1 cellular context compared by ENCODE assay signal in genomic region chr19:40523322-40524047, GRCh38.
A peak's percentile ranks its signal among the peaks of the same experiment; 100 is the strongest.
TF ChIP-seq lines count a peak whose summit lies in the region.

No MANE protein-coding gene starts in this region.

TF ChIP-seq in K562, 482 proteins besides CTCF, POLR2A, EP300 and RAD21 (continued from another document):
- 0 out of 2 replicates have a peak, but pooled peaks have one; percentile 31 for TF ChIP-seq ZNF592 (IDR thresholded peaks at IDR 0.05)
- peak; percentile 74; the same call in 1 of the 2 replicates for TF ChIP-seq ZNF263 (CRISPR knock-in tag; IDR thresholded peaks at IDR 0.05; ENCODE audit: borderline replicate concordance)
- peak; percentile 67 for TF ChIP-seq PRDM10 (IDR thresholded peaks at IDR 0.05; ENCODE audit: partially characterized antibody)
- TF ChIP-seq, protein P1, sequence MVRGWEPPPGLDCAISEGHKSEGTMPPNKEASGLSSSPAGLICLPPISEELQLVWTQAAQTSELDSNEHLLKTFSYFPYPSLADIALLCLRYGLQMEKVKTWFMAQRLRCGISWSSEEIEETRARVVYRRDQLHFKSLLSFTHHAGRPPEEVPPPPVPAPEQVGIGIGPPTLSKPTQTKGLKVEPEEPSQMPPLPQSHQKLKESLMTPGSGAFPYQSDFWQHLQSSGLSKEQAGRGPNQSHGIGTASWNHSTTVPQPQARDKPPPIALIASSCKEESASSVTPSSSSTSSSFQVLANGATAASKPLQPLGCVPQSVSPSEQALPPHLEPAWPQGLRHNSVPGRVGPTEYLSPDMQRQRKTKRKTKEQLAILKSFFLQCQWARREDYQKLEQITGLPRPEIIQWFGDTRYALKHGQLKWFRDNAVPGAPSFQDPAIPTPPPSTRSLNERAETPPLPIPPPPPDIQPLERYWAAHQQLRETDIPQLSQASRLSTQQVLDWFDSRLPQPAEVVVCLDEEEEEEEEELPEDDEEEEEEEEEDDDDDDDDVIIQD (CRISPR knock-in tag; IDR thresholded peaks at IDR 0.05) = no peak
- peak; percentile 70 for TF ChIP-seq CREM (IDR thresholded peaks at IDR 0.05; ENCODE audit: low read depth)
- 0 out of 2 replicates have a peak, but pooled peaks have one; percentile 40 for TF ChIP-seq ESRRA (IDR thresholded peaks at IDR 0.05; ENCODE audit: borderline replicate concordance, low read depth)
- 0 out of 2 replicates have a peak, but pooled peaks have one; percentile 40 for TF ChIP-seq SMARCA4 (IDR thresholded peaks at IDR 0.05)
- TF ChIP-seq ZNF780A (CRISPR knock-in tag; IDR thresholded peaks at IDR 0.05) = no peak
- no peak for TF ChIP-seq ZNF696 (CRISPR knock-in tag; conservative IDR thresholded peaks at IDR 0.05)
- no peak for TF ChIP-seq ZNF280B (CRISPR knock-in tag; IDR thresholded peaks at IDR 0.05)
- TF ChIP-seq HDAC1 (IDR thresholded peaks at IDR 0.05) = 0 out of 4 replicates have a peak, but pooled peaks of 1 of the 2 experiments have one; percentile 18
- peak; percentile 38; the same call in 1 of the 2 replicates for TF ChIP-seq USF1 (CRISPR knock-in tag; IDR thresholded peaks at IDR 0.05)
- TF ChIP-seq ILF3 (IDR thresholded peaks at IDR 0.05; ENCODE audit: borderline replicate concordance) = no peak
- TF ChIP-seq BHLHE40 (IDR thresholded peaks at IDR 0.05; ENCODE audit: low read length) = peak; percentile 59
- TF ChIP-seq CTCFL (IDR thresholded peaks at IDR 0.05; ENCODE audit: borderline replicate concordance, insufficient read depth, low read depth, low read length, poor library complexity, severe bottlenecking) = peak; percentile 74
- TF ChIP-seq, protein P2, sequence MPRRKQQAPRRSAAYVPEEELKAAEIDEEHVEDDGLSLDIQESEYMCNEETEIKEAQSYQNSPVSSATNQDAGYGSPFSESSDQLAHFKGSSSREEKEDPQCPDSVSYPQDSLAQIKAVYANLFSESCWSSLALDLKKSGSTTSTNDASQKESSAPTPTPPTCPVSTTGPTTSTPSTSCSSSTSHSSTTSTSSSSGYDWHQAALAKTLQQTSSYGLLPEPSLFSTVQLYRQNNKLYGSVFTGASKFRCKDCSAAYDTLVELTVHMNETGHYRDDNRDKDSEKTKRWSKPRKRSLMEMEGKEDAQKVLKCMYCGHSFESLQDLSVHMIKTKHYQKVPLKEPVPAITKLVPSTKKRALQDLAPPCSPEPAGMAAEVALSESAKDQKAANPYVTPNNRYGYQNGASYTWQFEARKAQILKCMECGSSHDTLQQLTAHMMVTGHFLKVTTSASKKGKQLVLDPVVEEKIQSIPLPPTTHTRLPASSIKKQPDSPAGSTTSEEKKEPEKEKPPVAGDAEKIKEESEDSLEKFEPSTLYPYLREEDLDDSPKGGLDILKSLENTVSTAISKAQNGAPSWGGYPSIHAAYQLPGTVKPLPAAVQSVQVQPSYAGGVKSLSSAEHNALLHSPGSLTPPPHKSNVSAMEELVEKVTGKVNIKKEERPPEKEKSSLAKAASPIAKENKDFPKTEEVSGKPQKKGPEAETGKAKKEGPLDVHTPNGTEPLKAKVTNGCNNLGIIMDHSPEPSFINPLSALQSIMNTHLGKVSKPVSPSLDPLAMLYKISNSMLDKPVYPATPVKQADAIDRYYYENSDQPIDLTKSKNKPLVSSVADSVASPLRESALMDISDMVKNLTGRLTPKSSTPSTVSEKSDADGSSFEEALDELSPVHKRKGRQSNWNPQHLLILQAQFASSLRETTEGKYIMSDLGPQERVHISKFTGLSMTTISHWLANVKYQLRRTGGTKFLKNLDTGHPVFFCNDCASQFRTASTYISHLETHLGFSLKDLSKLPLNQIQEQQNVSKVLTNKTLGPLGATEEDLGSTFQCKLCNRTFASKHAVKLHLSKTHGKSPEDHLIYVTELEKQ (CRISPR knock-in tag; IDR thresholded peaks at IDR 0.05) = no peak
- no peak for TF ChIP-seq ERF (CRISPR knock-in tag; IDR thresholded peaks at IDR 0.05)
- TF ChIP-seq CTBP1 (IDR thresholded peaks at IDR 0.05; ENCODE audit: borderline replicate concordance) = peak; percentile 62; the same call in 1 of the 2 replicates
- peak; percentile 79 for TF ChIP-seq ZNF121 (CRISPR knock-in tag; conservative IDR thresholded peaks at IDR 0.05)
- TF ChIP-seq L3MBTL2 (IDR thresholded peaks at IDR 0.05) = 0 out of 2 replicates have a peak, but pooled peaks have one; percentile 15
- peak; percentile 82 for TF ChIP-seq NBN (IDR thresholded peaks at IDR 0.05; ENCODE audit: low read depth)
- 0 out of 2 replicates have a peak, but pooled peaks have one; percentile 33 for TF ChIP-seq JUND (IDR thresholded peaks at IDR 0.05; ENCODE audit: borderline replicate concordance, low read depth, low read length)
- TF ChIP-seq JUND (tag; IDR thresholded peaks at IDR 0.05; ENCODE audit: borderline replicate concordance, low read depth, low read length) = no peak; the same call in 2 of the 3 replicates
- TF ChIP-seq MYNN (IDR thresholded peaks at IDR 0.05) = peak; percentile 65; the same call in 1 of the 2 replicates
- no peak for TF ChIP-seq MYNN (CRISPR knock-in tag; IDR thresholded peaks at IDR 0.05)
- TF ChIP-seq, protein P3, sequence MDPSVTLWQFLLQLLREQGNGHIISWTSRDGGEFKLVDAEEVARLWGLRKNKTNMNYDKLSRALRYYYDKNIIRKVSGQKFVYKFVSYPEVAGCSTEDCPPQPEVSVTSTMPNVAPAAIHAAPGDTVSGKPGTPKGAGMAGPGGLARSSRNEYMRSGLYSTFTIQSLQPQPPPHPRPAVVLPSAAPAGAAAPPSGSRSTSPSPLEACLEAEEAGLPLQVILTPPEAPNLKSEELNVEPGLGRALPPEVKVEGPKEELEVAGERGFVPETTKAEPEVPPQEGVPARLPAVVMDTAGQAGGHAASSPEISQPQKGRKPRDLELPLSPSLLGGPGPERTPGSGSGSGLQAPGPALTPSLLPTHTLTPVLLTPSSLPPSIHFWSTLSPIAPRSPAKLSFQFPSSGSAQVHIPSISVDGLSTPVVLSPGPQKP (CRISPR knock-in tag; IDR thresholded peaks at IDR 0.05) = no peak
- TF ChIP-seq GABPA (tag; conservative IDR thresholded peaks at IDR 0.05; ENCODE audit: low read depth) = no peak
- peak; percentile 26; the same call in 1 of the 2 replicates for TF ChIP-seq ARID1B (IDR thresholded peaks at IDR 0.05)
- TF ChIP-seq, protein P4, sequence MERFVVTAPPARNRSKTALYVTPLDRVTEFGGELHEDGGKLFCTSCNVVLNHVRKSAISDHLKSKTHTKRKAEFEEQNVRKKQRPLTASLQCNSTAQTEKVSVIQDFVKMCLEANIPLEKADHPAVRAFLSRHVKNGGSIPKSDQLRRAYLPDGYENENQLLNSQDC (CRISPR knock-in tag; IDR thresholded peaks at IDR 0.05) = no peak
- TF ChIP-seq CBFA2T3 (IDR thresholded peaks at IDR 0.05) = peak; percentile 10; the same call in 1 of the 2 replicates
- TF ChIP-seq HCFC1 (IDR thresholded peaks at IDR 0.05; ENCODE audit: low read depth, low read length) = peak; percentile 30; the same call in 1 of the 2 replicates
- no peak for TF ChIP-seq THRA (IDR thresholded peaks at IDR 0.05)
- no peak for TF ChIP-seq SRSF3 (IDR thresholded peaks at IDR 0.05; ENCODE audit: insufficient read depth, low read length)
- TF ChIP-seq ZNF740 (CRISPR knock-in tag; IDR thresholded peaks at IDR 0.05) = 0 out of 2 replicates have a peak, but pooled peaks have one; percentile 40
- no peak for TF ChIP-seq ZNF740 (tag; IDR thresholded peaks at IDR 0.05)
- TF ChIP-seq ATF7 (IDR thresholded peaks at IDR 0.05) = peak; percentile 38; the same call in 1 of the 2 replicates
- peak; percentile 80 for TF ChIP-seq MAFG (tag; conservative IDR thresholded peaks at IDR 0.05)
